ENCODE assay signal across 10 cellular contexts in genomic region chr12:60216226-60216625, GRCh38.
"Had no signal": no experiment of that assay in that cellular context is flagged by ENCODE, and none has a peak within 500 bp of the region (broad histone marks: within the 10 kb centered on the region; RNA-seq: fewer than 3 reads in every experiment).

No MANE protein-coding gene starts in this region.

- H2AFZ ChIP-seq: GM23248 had no signal

- H3K4me3 Mint-ChIP-seq: H9, HFFc6, IgD-negative memory B cell had no signal

- H3K27ac ChIP-seq: GM23248, HL-60 had no signal

- H3K4me1 Mint-ChIP-seq: H9 had no signal

- ATAC-seq: HCT116, HepG2 had no signal

- H3K27me3 Mint-ChIP-seq: IgD-negative memory B cell had no signal

- FAIRE-seq: H54, HepG2 had no signal

- H3K27ac Mint-ChIP-seq: H9, HFFc6, IgD-negative memory B cell had no signal

- H3K9ac ChIP-seq: GM23248 had no signal

- H3K36me3 Mint-ChIP-seq: IgD-negative memory B cell had no signal

- DNase-seq: GM23248, GOT3, H9, HFFc6, KG1 had no signal

- H3K4me3 ChIP-seq: GM23248 had no signal
